Comparison of ENCODE assay signal across 17 cellular contexts in the genomic region with DNA sequence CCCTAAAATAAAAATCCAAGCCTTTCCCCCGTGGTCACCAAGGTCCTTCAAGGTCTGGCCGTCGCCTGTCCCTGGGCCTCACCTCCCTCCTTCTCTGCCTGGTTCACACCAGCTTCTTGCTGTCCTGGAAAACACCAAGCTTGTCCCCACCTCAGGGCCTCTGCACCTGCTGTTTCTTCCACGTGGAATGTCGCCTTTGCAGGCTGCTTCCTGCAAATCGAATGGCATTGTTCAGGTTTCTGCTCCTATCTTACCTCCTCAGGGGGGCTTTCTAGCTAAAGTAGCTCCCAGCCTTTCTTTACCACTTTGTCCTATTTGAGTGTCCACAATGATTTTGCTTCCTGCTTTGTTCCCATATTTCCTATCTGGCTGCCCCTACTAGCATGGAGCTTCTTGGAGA. TPM values are rescaled to one million over a fixed set of nuclear protein-coding genes. Genes with fewer than 3 reads are reported as not detected.
A peak's percentile ranks its signal among the peaks of the same experiment; 100 is the strongest.
DNase-seq lines count a peak whose midpoint lies in the region; ATAC-seq and TF ChIP-seq lines count a peak whose summit lies in the region.
"Had no signal": no experiment of that assay in that cellular context is flagged by ENCODE, and none has a peak within 500 bp of the region (broad histone marks: within the 10 kb centered on the region; RNA-seq: fewer than 3 reads in every experiment).

No MANE protein-coding gene starts in this region.

- ATAC-seq in natural killer cell treated with Interleukin-12 subunit alpha and Interleukin-12 subunit beta and Interleukin-15 and Interleukin-18, amount 100 ng/mL, for 72 hours = no peak
- ATAC-seq in natural killer cell (no peak), lower lobe of right lung (no peak), PC-3 (no peak)
- ATAC-seq: GM12878 had no signal

- H3K4me1 ChIP-seq in lower lobe of right lung = peaks cover 9% of the 10 kb centered on the region
- peaks cover 18% of the 10 kb centered on the region for H3K4me1 ChIP-seq in PC-3 (ENCODE audit: insufficient read depth, low read length)
- H3K4me1 ChIP-seq: BE2C had no signal

- H3K9me2 ChIP-seq in PC-3 (replicated peaks; ENCODE audit: low read length) = no peaks in the 10 kb centered on the region

- peak; percentile 31 for DNase-seq in natural killer cell treated with Interleukin-12 subunit alpha and Interleukin-12 subunit beta and Interleukin-15 and Interleukin-18, amount 100 ng/mL, for 72 hours (ENCODE audit: low spot score)
- DNase-seq in natural killer cell (no peak), NCI-H510A (lab: John Stamatoyannopoulos, UW) (peak; percentile 39), lower lobe of right lung (peak; percentile 9), type B pancreatic cell (ENCODE audit: extremely low spot score, unreplicated experiment) (no peak), medulla oblongata (ENCODE audit: extremely low spot score) (no peak), PC-3 (no peak), epidermal melanocyte (ENCODE audit: insufficient read length, low spot score) (no peak)
- DNase-seq: ACHN; BE2C; C1 segment of cervical spinal cord; CD4-positive, alpha-beta T cell; DMS153; DND-41; EL had no signal

- H3K4me3 ChIP-seq in lower lobe of right lung = no peak overlapping the region
- H3K4me3 ChIP-seq in PC-3 (ENCODE audit: low read length) = no peak overlapping the region
- H3K4me3 ChIP-seq: GM12878, HAP-1 had no signal

- H3K4me2 ChIP-seq in PC-3 (ENCODE audit: low read length) = no peak overlapping the region

- no TSS peak for BruUV-seq in PC-3 (replicated peaks; lab: Mats Ljungman, UMichigan)

- no peak overlapping the region for H3K9ac ChIP-seq in PC-3 (ENCODE audit: low read length)

- H3K79me2 ChIP-seq in PC-3 (ENCODE audit: low read length) = 0 out of 2 replicates have a peak, but pooled peaks cover 6% of the 10 kb centered on the region

- intact Hi-C loops in natural killer cell (cut with micrococcal nuclease) (no loop called here), lower lobe of right lung (cut with DNase I) (no loop called here), PC-3 (cut with micrococcal nuclease) (no loop called here)

- TF ChIP-seq CTCF in natural killer cell (IDR thresholded peaks at IDR 0.05) (no peak), lower lobe of right lung (IDR thresholded peaks at IDR 0.05) (no peak), type B pancreatic cell (conservative IDR thresholded peaks at IDR 0.05) (no peak), PC-3 (conservative IDR thresholded peaks at IDR 0.05; ENCODE audit: low read depth, low read length) (no peak)

- CTCF ChIA-PET in PC-3 (lab: Charles Lee) = interaction anchor here (0.7 kb wide), 1 partner anchor 125 kb away, joined by 3 read pairs; no protein-coding TSS in a partner anchor

- H3K9me3 Mint-ChIP-seq in natural killer cell treated with Interleukin-12 subunit alpha and Interleukin-12 subunit beta and Interleukin-15 and Interleukin-18, amount 100 ng/mL, for 72 hours = no peaks in the 10 kb centered on the region
- no peaks in the 10 kb centered on the region for H3K9me3 Mint-ChIP-seq in natural killer cell
- H3K9me3 Mint-ChIP-seq in type B pancreatic cell = no peaks in the 10 kb centered on the region
- H3K9me3 Mint-ChIP-seq: CD4-positive, alpha-beta T cell had no signal

- POLR2A ChIA-PET in PC-3 (lab: Charles Lee; ENCODE audit: unreplicated experiment) = no interaction called here

- H3K4me1 Mint-ChIP-seq in natural killer cell treated with Interleukin-12 subunit alpha and Interleukin-12 subunit beta and Interleukin-15 and Interleukin-18, amount 100 ng/mL, for 72 hours (ENCODE audit: low read depth in 2 of 2) = no peaks in the 10 kb centered on the region
- peaks cover 0 to 5% of the 10 kb centered on the region in 2 donors for H3K4me1 Mint-ChIP-seq in natural killer cell
- no peaks in the 10 kb centered on the region for H3K4me1 Mint-ChIP-seq in type B pancreatic cell (ENCODE audit: unreplicated experiment)

- H4K20me1 ChIP-seq in PC-3 (ENCODE audit: low read length) = no peaks in the 10 kb centered on the region

- H3F3A ChIP-seq in PC-3 (ENCODE audit: low read length, unreplicated experiment) = no peaks in the 10 kb centered on the region

- no peak overlapping the region for H2AFZ ChIP-seq in PC-3 (ENCODE audit: low read length)

- no peaks in the 10 kb centered on the region for H3K36me3 Mint-ChIP-seq in natural killer cell treated with Interleukin-12 subunit alpha and Interleukin-12 subunit beta and Interleukin-15 and Interleukin-18, amount 100 ng/mL, for 72 hours
- H3K36me3 Mint-ChIP-seq in natural killer cell = no peaks in the 10 kb centered on the region
- H3K36me3 Mint-ChIP-seq in type B pancreatic cell = no peaks in the 10 kb centered on the region

- peaks cover 38 to 70% of the 10 kb centered on the region in 2 donors for H3K27me3 Mint-ChIP-seq in natural killer cell treated with Interleukin-12 subunit alpha and Interleukin-12 subunit beta and Interleukin-15 and Interleukin-18, amount 100 ng/mL, for 72 hours
- H3K27me3 Mint-ChIP-seq in natural killer cell (ENCODE audit: low read depth in 2 of 2) (peaks cover 48 to 68% of the 10 kb centered on the region in 2 donors), type B pancreatic cell (peaks cover 73% of the 10 kb centered on the region)

- H3K36me3 ChIP-seq in lower lobe of right lung = no peaks in the 10 kb centered on the region
- no peaks in the 10 kb centered on the region for H3K36me3 ChIP-seq in PC-3 (ENCODE audit: low read depth, low read length)
- H3K36me3 ChIP-seq: BE2C, HAP-1 had no signal

- peaks cover 13% of the 10 kb centered on the region for H3K27me3 ChIP-seq in lower lobe of right lung (ENCODE audit: low read depth)
- H3K27me3 ChIP-seq in PC-3 (ENCODE audit: low read length) = no peaks in the 10 kb centered on the region
- H3K27me3 ChIP-seq: BE2C had no signal

- no peak overlapping the region for H3K27ac Mint-ChIP-seq in natural killer cell treated with Interleukin-12 subunit alpha and Interleukin-12 subunit beta and Interleukin-15 and Interleukin-18, amount 100 ng/mL, for 72 hours
- H3K27ac Mint-ChIP-seq in natural killer cell (no peak overlapping the region), type B pancreatic cell (no peak overlapping the region)
- H3K27ac Mint-ChIP-seq: CD4-positive, alpha-beta T cell had no signal

- H3K27ac ChIP-seq in lower lobe of right lung (no peak overlapping the region), PC-3 (ENCODE audit: low read length) (no peak overlapping the region)

- H3K9me3 ChIP-seq in lower lobe of right lung (no peaks in the 10 kb centered on the region), PC-3 (ENCODE audit: low read length) (no peaks in the 10 kb centered on the region)
- H3K9me3 ChIP-seq: BE2C, HAP-1 had no signal

- H3K4me3 Mint-ChIP-seq in natural killer cell treated with Interleukin-12 subunit alpha and Interleukin-12 subunit beta and Interleukin-15 and Interleukin-18, amount 100 ng/mL, for 72 hours = no peak overlapping the region
- no peak overlapping the region for H3K4me3 Mint-ChIP-seq in natural killer cell
- peak overlapping the region; percentile 61 for H3K4me3 Mint-ChIP-seq in type B pancreatic cell
- H3K4me3 Mint-ChIP-seq: CD4-positive, alpha-beta T cell had no signal

RNA-seq across cellular contexts. Expression of gene CASZ1, which starts 3.3 kb away (rescaled TPM):
- total RNA-seq in natural killer cell treated with Interleukin-12 subunit alpha and Interleukin-12 subunit beta and Interleukin-15 and Interleukin-18, amount 100 ng/mL, for 72 hours = 10 to 100 TPM; 13.5 to 17.8 TPM
- total RNA-seq in natural killer cell (10 to 100 TPM; 55.9 to 83.0 (median 70.6) TPM), lower lobe of right lung (47.5 TPM), type B pancreatic cell (ENCODE audit: low replicate concordance) (15.7 and 37.5 TPM in 2 replicates), PC-3 (2014; rRNA removed) (12.8 and 21.4 TPM in 2 replicates)

Comparison
In these comparisons a context has a peak if more than half of its experiments do, and no peak if none do; other contexts are left out.
1. DNase-seq: peak in natural killer cell treated with Interleukin-12 subunit alpha and Interleukin-12 subunit beta and Interleukin-15 and Interleukin-18, amount 100 ng/mL, for 72 hours (single experiment), NCI-H510A (single experiment) and lower lobe of right lung (single experiment); none in natural killer cell (single experiment), type B pancreatic cell (single experiment), medulla oblongata (single experiment), PC-3 (single experiment) and epidermal melanocyte (single experiment).